29 cellular contexts compared by ENCODE assay signal in genomic region chr12:51103977-51104376, GRCh38.
"Had no signal": no experiment of that assay in that cellular context is flagged by ENCODE, and none has a peak within 500 bp of the region (broad histone marks: within the 10 kb centered on the region; RNA-seq: fewer than 3 reads in every experiment).

No MANE protein-coding gene starts in this region.

- H3K4me3 Mint-ChIP-seq: activated CD4-positive, alpha-beta T cell treated with anti-CD3 and anti-CD28 coated beads, Interleukin-2, amount 10 ng/mL, durations not matched to agents 7 days and 5 days; activated naive CD4-positive, alpha-beta T cell treated with anti-CD3 and anti-CD28 coated beads, Interleukin-2, amount 10 ng/mL, durations not matched to agents 7 days and 5 days; central memory CD8-positive, alpha-beta T cell; immature natural killer cell; mesothelial cell of epicardium; naive B cell; stimulated activated naive CD8-positive, alpha-beta T cell treated with anti-CD3 and anti-CD28 coated beads, Interleukin-15, amount 100 ng/mL, for 72 hours; type B pancreatic cell had no signal

- DNase-seq: activated CD4-positive, alpha-beta T cell treated with anti-CD3 and anti-CD28 coated beads, Interleukin-2, amount 10 ng/mL, durations not matched to agents 7 days and 5 days; activated CD4-positive, CD25-positive, alpha-beta regulatory T cell; activated CD8-positive, alpha-beta memory T cell treated with anti-CD3 and anti-CD28 coated beads, Interleukin-2, amount 50 U/mL, for 48 hours; activated gamma-delta T cell; activated naive CD4-positive, alpha-beta T cell treated with anti-CD3 and anti-CD28 coated beads, Interleukin-2, amount 10 ng/mL, durations not matched to agents 7 days and 5 days; anterior cingulate cortex; dermis blood vessel endothelial cell; effector CD4-positive, alpha-beta T cell; foreskin keratinocyte; heart left ventricle; hypothalamus; immature natural killer cell; kidney; left colon; mammary epithelial cell; naive B cell; nucleus accumbens; stimulated activated CD4-positive, alpha-beta T cell treated with anti-CD3 and anti-CD28 coated beads, Interleukin-2, amount 100 ng/mL, for 24 hours; stimulated activated naive CD8-positive, alpha-beta T cell treated with anti-CD3 and anti-CD28 coated beads, Interleukin-15, amount 100 ng/mL, for 72 hours; substantia nigra; T-helper 1 cell; uterus had no signal

- FAIRE-seq: bronchial epithelial cell had no signal

- H3K4me2 ChIP-seq: smooth muscle cell had no signal

- H3K4me1 ChIP-seq: esophagus muscularis mucosa, foreskin keratinocyte, heart left ventricle, right atrium auricular region, uterus had no signal

- H3K27ac ChIP-seq: esophagus muscularis mucosa, foreskin keratinocyte, heart left ventricle, right atrium auricular region, uterus had no signal

- H3K36me3 ChIP-seq: uterus had no signal

- ATAC-seq: foreskin keratinocyte; heart left ventricle; left colon; stimulated activated naive CD8-positive, alpha-beta T cell treated with anti-CD3 and anti-CD28 coated beads, Interleukin-15, amount 100 ng/mL, for 72 hours had no signal

- H3K4me3 ChIP-seq: esophagus muscularis mucosa, heart left ventricle, right atrium auricular region, smooth muscle cell, uterus had no signal

- H3K27me3 ChIP-seq: esophagus muscularis mucosa, foreskin keratinocyte, heart left ventricle, right atrium auricular region, uterus had no signal

- H3K4me1 Mint-ChIP-seq: activated naive CD4-positive, alpha-beta T cell treated with anti-CD3 and anti-CD28 coated beads, Interleukin-2, amount 10 ng/mL, durations not matched to agents 7 days and 5 days; central memory CD8-positive, alpha-beta T cell; immature natural killer cell; mesothelial cell of epicardium; naive B cell; stimulated activated naive CD8-positive, alpha-beta T cell treated with anti-CD3 and anti-CD28 coated beads, Interleukin-15, amount 100 ng/mL, for 72 hours had no signal

- H3K9me3 ChIP-seq: esophagus muscularis mucosa, heart left ventricle, right atrium auricular region, uterus had no signal

- H3K27me3 Mint-ChIP-seq: activated CD4-positive, alpha-beta T cell treated with anti-CD3 and anti-CD28 coated beads, Interleukin-2, amount 10 ng/mL, durations not matched to agents 7 days and 5 days; activated naive CD4-positive, alpha-beta T cell treated with anti-CD3 and anti-CD28 coated beads, Interleukin-2, amount 10 ng/mL, durations not matched to agents 7 days and 5 days; central memory CD8-positive, alpha-beta T cell; naive B cell; stimulated activated naive CD8-positive, alpha-beta T cell treated with anti-CD3 and anti-CD28 coated beads, Interleukin-15, amount 100 ng/mL, for 72 hours; type B pancreatic cell had no signal

- H3K9me3 Mint-ChIP-seq: activated CD4-positive, alpha-beta T cell treated with anti-CD3 and anti-CD28 coated beads, Interleukin-2, amount 10 ng/mL, durations not matched to agents 7 days and 5 days; activated naive CD4-positive, alpha-beta T cell treated with anti-CD3 and anti-CD28 coated beads, Interleukin-2, amount 10 ng/mL, durations not matched to agents 7 days and 5 days; central memory CD8-positive, alpha-beta T cell; immature natural killer cell; mesothelial cell of epicardium; naive B cell; stimulated activated naive CD8-positive, alpha-beta T cell treated with anti-CD3 and anti-CD28 coated beads, Interleukin-15, amount 100 ng/mL, for 72 hours; type B pancreatic cell had no signal

- H3K27ac Mint-ChIP-seq: activated CD4-positive, alpha-beta T cell treated with anti-CD3 and anti-CD28 coated beads, Interleukin-2, amount 10 ng/mL, durations not matched to agents 7 days and 5 days; activated naive CD4-positive, alpha-beta T cell treated with anti-CD3 and anti-CD28 coated beads, Interleukin-2, amount 10 ng/mL, durations not matched to agents 7 days and 5 days; mesothelial cell of epicardium; stimulated activated naive CD8-positive, alpha-beta T cell treated with anti-CD3 and anti-CD28 coated beads, Interleukin-15, amount 100 ng/mL, for 72 hours; type B pancreatic cell had no signal
